Comparison of ENCODE assay signal across 8 cellular contexts in the genomic region with DNA sequence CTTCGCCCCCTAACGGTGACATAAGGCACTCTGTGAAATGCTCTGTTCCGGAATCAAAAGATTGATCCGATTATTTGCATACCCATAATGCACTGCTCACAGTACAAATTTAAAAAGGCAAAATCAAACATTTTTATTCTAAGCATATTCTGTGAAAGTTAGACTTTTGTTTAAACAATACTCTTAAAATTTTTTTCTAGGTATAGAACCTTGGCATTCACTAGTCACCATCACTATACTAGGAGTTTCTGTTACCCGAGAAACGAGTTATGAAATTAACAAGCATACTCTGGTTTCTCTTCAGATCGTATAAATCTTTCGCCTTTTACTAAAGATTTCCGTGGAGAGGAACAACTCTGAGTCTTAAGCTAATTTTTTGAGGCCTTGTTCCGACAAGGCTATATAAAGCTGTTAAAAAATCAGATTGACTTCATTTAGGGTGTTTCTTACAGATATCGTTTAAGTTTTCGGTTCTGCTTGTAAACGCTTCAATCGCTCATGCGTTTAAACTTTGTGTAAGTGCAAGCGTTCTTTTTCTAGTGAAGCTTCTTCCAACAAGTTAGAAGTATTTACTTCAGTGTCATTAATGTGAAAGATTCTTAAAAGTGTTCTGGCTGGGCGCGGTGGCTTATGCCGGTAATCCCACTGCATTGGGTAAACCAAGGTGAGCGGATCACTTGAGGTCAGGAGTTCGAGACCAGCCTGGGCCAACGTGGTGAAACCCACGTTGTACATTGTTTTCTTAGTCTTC. TPM values are rescaled to one million over a fixed set of nuclear protein-coding genes. Genes with fewer than 3 reads are reported as not detected.
DNase-seq lines count a peak whose midpoint lies in the region; ATAC-seq and TF ChIP-seq lines count a peak whose summit lies in the region.

Gene RNU5B-1 (plus strand): TSS at position 285 of the 751 bp plus-strand sequence.

- 1 to 2% (median 1%) methylated on average over 23 of the region's 23 CpGs for WGBS in heart left ventricle, 4 donors

- H3K27ac ChIP-seq in heart left ventricle (peak within 1 kb of the TSS; percentile 77 to 94 (median 91)), upper lobe of right lung (peak within 1 kb of the TSS; percentile 96)

- H3K27me3 ChIP-seq in adipocyte (replicated peaks; ENCODE audit: control insufficient read depth, insufficient read depth, low read length): no peaks in the 10 kb centered on the region
- H3K27me3 ChIP-seq in heart left ventricle: no peaks in the 10 kb centered on the region
- no peaks in the 10 kb centered on the region for H3K27me3 ChIP-seq in upper lobe of right lung

- H3K9me3 ChIP-seq in adipocyte (ENCODE audit: control insufficient read depth, low read length) (no peaks in the 10 kb centered on the region), heart left ventricle (no peaks in the 10 kb centered on the region), upper lobe of right lung (no peaks in the 10 kb centered on the region)

- peak within 1 kb of the TSS; percentile 57 for H3K4me3 ChIP-seq in GM12864 (ENCODE audit: low read depth, low read length)
- H3K4me3 ChIP-seq in adipocyte (ENCODE audit: low read length): peak within 1 kb of the TSS; percentile 85
- peak within 1 kb of the TSS; percentile 30 to 74 (median 56) for H3K4me3 ChIP-seq in heart left ventricle
- peak within 1 kb of the TSS; percentile 69 for H3K4me3 ChIP-seq in upper lobe of right lung

- peak; percentile 84 for TF ChIP-seq CTCF in GM12864 (IDR thresholded peaks at IDR 0.05; ENCODE audit: low read depth, low read length, missing control alignments)
- TF ChIP-seq CTCF in heart left ventricle (IDR thresholded peaks at IDR 0.05): peak in 8 of 12 donors; percentile 79 to 97 (median 91)
- TF ChIP-seq CTCF in upper lobe of right lung (IDR thresholded peaks at IDR 0.05): peak; percentile 86

- intact Hi-C loops in heart left ventricle (cut with DNase I): loop anchor here in 1 of 10 donors (2.0 kb wide), 1 partner anchor 120 kb away; the partner anchor contains the start of gene CLPX
- intact Hi-C loops in upper lobe of right lung (cut with DNase I): loop anchor here (10.0 kb wide), 1 partner anchor 120 kb away; the partner anchor contains the start of gene CLPX

- ATAC-seq in HG02571 (IDR thresholded peaks at IDR 0.05; ENCODE audit: unreplicated experiment): peak; percentile 58
- ATAC-seq in heart left ventricle: peak; percentile 83 to 92 (median 90)
- peak; percentile 93 for ATAC-seq in upper lobe of right lung

- H3K4me1 ChIP-seq in adipocyte (ENCODE audit: control insufficient read depth, insufficient read depth, low read length): peaks cover 13% of the 10 kb centered on the region
- H3K4me1 ChIP-seq in heart left ventricle: peaks cover 0 to 15% (median 11%) of the 10 kb centered on the region in 12 donors
- peaks cover 13% of the 10 kb centered on the region for H3K4me1 ChIP-seq in upper lobe of right lung

- H3K36me3 ChIP-seq in adipocyte (ENCODE audit: control insufficient read depth, insufficient read depth, low read length, severe bottlenecking) (no peaks in the 10 kb centered on the region), heart left ventricle (no peaks in the 10 kb centered on the region), upper lobe of right lung (no peaks in the 10 kb centered on the region)

- peak in 1 of 2 donors; percentile 84 for TF ChIP-seq POLR2A in heart left ventricle (IDR thresholded peaks at IDR 0.05)

- peak within 1 kb of the TSS; percentile 90 for H3K9ac ChIP-seq in adipocyte (ENCODE audit: low read length)

- DNase-seq in GM12864 (ENCODE audit: low read depth) (peak; percentile 94), NCI-H1048 (lab: John Stamatoyannopoulos, UW) (peak; percentile 82), SKM-1 treated with dmso at 0.1 percent for 144 hours (lab: John Stamatoyannopoulos, UW; ENCODE audit: unreplicated experiment) (peak; percentile 96), adipocyte (ENCODE audit: low read depth) (peak; percentile 95), heart left ventricle (peak; percentile 52 to 81 (median 68)), pons (ENCODE audit: low spot score) (peak; percentile 98), upper lobe of right lung (peak; percentile 75)

RNA-seq across cellular contexts. Expression of gene RNU5B-1, which starts in this region (rescaled TPM):
- total RNA-seq in heart left ventricle: 10 to 100 TPM in 2 of 9 donors, not detected in 7; 18.6 to 30.4 TPM
- polyA plus RNA-seq in heart left ventricle: not detected
- 21.6 TPM for total RNA-seq in upper lobe of right lung

Comparison
In these comparisons a context has a peak if more than half of its experiments do, and no peak if none do; other contexts are left out.
1. Peak in every context shown above with its lines: DNase-seq, ATAC-seq, H3K4me3 ChIP-seq and H3K27ac ChIP-seq.